Comparison of ENCODE assay signal across 1 cellular context in genomic region chr19:6728346-6728745, GRCh38.
A peak's percentile ranks its signal among the peaks of the same experiment; 100 is the strongest.
TF ChIP-seq lines count a peak whose summit lies in the region.

No MANE protein-coding gene starts in this region.

TF ChIP-seq in HepG2, 621 proteins besides CTCF, POLR2A, EP300 and RAD21 (continued from another document):
- TF ChIP-seq ZNF232 (CRISPR knock-in tag; IDR thresholded peaks at IDR 0.05; ENCODE audit: borderline replicate concordance) (0 out of 2 replicates have a peak, but pooled peaks have one; percentile 24), IRF9 (CRISPR knock-in tag; IDR thresholded peaks at IDR 0.05; ENCODE audit: borderline replicate concordance) (0 out of 2 replicates have a peak, but pooled peaks have one; percentile 26), AHDC1 (CRISPR knock-in tag; IDR thresholded peaks at IDR 0.05; ENCODE audit: borderline replicate concordance) (no peak), RXRB (CRISPR knock-in tag; IDR thresholded peaks at IDR 0.05; ENCODE audit: borderline replicate concordance) (no peak), PAF1 (CRISPR knock-in tag; IDR thresholded peaks at IDR 0.05) (no peak), ZZZ3 (CRISPR knock-in tag; IDR thresholded peaks at IDR 0.05; ENCODE audit: borderline replicate concordance) (no peak), ZSCAN5A (CRISPR knock-in tag; IDR thresholded peaks at IDR 0.05; ENCODE audit: borderline replicate concordance) (no peak), KDM3A (CRISPR knock-in tag; IDR thresholded peaks at IDR 0.05; ENCODE audit: low read depth) (0 out of 2 replicates have a peak, but pooled peaks have one; percentile 18), KDM1A (CRISPR knock-in tag; IDR thresholded peaks at IDR 0.05) (no peak), ZFP36L1 (CRISPR knock-in tag; IDR thresholded peaks at IDR 0.05) (no peak), TEF (CRISPR knock-in tag; IDR thresholded peaks at IDR 0.05) (no peak), PHF21A (CRISPR knock-in tag; IDR thresholded peaks at IDR 0.05) (peak; percentile 25; the same call in 1 of the 2 replicates), TP53 (CRISPR knock-in tag; conservative IDR thresholded peaks at IDR 0.05) (no peak), ZNF839 (CRISPR knock-in tag; IDR thresholded peaks at IDR 0.05; ENCODE audit: borderline replicate concordance) (no peak), MYPOP (CRISPR knock-in tag; IDR thresholded peaks at IDR 0.05) (no peak), ZFX (CRISPR knock-in tag; IDR thresholded peaks at IDR 0.05; ENCODE audit: low read depth) (peak; percentile 33; the same call in 1 of the 2 replicates)
- TF ChIP-seq, protein P1, sequence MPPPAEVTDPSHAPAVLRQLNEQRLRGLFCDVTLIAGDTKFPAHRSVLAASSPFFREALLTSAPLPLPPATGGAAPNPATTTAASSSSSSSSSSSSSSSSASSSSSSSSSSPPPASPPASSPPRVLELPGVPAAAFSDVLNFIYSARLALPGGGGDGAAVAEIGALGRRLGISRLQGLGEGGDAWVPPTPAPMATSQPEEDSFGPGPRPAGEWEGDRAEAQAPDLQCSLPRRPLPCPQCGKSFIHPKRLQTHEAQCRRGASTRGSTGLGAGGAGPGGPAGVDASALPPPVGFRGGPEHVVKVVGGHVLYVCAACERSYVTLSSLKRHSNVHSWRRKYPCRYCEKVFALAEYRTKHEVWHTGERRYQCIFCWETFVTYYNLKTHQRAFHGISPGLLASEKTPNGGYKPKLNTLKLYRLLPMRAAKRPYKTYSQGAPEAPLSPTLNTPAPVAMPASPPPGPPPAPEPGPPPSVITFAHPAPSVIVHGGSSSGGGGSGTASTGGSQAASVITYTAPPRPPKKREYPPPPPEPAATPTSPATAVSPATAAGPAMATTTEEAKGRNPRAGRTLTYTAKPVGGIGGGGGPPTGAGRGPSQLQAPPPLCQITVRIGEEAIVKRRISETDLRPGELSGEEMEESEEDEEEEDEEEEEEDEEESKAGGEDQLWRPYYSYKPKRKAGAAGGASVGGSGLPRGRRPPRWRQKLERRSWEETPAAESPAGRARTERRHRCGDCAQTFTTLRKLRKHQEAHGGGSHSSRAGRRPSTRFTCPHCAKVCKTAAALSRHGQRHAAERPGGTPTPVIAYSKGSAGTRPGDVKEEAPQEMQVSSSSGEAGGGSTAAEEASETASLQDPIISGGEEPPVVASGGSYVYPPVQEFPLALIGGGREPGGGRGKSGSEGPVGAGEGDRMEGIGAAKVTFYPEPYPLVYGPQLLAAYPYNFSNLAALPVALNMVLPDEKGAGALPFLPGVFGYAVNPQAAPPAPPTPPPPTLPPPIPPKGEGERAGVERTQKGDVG (CRISPR knock-in tag; IDR thresholded peaks at IDR 0.05; ENCODE audit: borderline replicate concordance): 0 out of 2 replicates have a peak, but pooled peaks have one; percentile 81
- TF ChIP-seq, protein P2, sequence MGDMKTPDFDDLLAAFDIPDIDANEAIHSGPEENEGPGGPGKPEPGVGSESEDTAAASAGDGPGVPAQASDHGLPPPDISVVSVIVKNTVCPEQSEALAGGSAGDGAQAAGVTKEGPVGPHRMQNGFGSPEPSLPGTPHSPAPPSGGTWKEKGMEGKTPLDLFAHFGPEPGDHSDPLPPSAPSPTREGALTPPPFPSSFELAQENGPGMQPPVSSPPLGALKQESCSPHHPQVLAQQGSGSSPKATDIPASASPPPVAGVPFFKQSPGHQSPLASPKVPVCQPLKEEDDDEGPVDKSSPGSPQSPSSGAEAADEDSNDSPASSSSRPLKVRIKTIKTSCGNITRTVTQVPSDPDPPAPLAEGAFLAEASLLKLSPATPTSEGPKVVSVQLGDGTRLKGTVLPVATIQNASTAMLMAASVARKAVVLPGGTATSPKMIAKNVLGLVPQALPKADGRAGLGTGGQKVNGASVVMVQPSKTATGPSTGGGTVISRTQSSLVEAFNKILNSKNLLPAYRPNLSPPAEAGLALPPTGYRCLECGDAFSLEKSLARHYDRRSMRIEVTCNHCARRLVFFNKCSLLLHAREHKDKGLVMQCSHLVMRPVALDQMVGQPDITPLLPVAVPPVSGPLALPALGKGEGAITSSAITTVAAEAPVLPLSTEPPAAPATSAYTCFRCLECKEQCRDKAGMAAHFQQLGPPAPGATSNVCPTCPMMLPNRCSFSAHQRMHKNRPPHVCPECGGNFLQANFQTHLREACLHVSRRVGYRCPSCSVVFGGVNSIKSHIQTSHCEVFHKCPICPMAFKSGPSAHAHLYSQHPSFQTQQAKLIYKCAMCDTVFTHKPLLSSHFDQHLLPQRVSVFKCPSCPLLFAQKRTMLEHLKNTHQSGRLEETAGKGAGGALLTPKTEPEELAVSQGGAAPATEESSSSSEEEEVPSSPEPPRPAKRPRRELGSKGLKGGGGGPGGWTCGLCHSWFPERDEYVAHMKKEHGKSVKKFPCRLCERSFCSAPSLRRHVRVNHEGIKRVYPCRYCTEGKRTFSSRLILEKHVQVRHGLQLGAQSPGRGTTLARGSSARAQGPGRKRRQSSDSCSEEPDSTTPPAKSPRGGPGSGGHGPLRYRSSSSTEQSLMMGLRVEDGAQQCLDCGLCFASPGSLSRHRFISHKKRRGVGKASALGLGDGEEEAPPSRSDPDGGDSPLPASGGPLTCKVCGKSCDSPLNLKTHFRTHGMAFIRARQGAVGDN (CRISPR knock-in tag; IDR thresholded peaks at IDR 0.05): peak; percentile 83
- TF ChIP-seq, protein P3, sequence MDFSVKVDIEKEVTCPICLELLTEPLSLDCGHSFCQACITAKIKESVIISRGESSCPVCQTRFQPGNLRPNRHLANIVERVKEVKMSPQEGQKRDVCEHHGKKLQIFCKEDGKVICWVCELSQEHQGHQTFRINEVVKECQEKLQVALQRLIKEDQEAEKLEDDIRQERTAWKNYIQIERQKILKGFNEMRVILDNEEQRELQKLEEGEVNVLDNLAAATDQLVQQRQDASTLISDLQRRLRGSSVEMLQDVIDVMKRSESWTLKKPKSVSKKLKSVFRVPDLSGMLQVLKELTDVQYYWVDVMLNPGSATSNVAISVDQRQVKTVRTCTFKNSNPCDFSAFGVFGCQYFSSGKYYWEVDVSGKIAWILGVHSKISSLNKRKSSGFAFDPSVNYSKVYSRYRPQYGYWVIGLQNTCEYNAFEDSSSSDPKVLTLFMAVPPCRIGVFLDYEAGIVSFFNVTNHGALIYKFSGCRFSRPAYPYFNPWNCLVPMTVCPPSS (IDR thresholded peaks at IDR 0.05): no peak
